ENCODE assay signal across 1 cellular context in the genomic region with DNA sequence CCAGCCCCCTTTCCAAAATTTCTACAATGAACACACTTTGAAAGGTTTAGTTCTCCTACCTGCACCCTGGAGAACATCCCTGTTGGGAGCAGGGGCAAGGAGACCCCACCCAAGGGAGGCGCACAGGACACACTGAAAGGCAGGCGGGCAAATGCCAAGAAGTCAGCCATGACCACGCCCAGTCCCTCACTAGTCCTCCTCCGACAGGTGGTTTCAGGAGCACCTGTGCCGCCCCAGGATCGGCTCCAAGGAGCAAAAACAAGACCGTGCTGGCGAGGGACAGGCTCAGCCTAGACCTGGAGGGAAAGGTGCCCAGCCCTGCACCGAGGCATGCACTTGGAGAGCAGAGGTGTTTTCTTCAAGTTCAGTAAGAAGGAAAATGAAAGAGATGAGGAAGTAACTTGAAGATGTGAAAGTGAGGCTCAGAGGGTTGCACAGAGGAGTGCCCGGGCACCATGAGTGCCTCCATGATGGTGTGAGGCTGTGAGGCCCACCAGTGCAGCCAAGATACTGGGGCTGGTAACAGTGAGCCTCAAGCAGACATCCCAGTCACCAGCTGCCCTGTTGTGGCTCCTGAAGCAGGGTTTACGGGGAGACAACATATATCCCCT.
TF ChIP-seq lines count a peak whose summit lies in the region.

No MANE protein-coding gene starts in this region.

TF ChIP-seq in K562, 482 proteins besides CTCF, POLR2A, EP300 and RAD21:
- TF ChIP-seq ZNF197 (CRISPR knock-in tag; IDR thresholded peaks at IDR 0.05; ENCODE audit: low read depth), result no peak
- TF ChIP-seq, protein P1, sequence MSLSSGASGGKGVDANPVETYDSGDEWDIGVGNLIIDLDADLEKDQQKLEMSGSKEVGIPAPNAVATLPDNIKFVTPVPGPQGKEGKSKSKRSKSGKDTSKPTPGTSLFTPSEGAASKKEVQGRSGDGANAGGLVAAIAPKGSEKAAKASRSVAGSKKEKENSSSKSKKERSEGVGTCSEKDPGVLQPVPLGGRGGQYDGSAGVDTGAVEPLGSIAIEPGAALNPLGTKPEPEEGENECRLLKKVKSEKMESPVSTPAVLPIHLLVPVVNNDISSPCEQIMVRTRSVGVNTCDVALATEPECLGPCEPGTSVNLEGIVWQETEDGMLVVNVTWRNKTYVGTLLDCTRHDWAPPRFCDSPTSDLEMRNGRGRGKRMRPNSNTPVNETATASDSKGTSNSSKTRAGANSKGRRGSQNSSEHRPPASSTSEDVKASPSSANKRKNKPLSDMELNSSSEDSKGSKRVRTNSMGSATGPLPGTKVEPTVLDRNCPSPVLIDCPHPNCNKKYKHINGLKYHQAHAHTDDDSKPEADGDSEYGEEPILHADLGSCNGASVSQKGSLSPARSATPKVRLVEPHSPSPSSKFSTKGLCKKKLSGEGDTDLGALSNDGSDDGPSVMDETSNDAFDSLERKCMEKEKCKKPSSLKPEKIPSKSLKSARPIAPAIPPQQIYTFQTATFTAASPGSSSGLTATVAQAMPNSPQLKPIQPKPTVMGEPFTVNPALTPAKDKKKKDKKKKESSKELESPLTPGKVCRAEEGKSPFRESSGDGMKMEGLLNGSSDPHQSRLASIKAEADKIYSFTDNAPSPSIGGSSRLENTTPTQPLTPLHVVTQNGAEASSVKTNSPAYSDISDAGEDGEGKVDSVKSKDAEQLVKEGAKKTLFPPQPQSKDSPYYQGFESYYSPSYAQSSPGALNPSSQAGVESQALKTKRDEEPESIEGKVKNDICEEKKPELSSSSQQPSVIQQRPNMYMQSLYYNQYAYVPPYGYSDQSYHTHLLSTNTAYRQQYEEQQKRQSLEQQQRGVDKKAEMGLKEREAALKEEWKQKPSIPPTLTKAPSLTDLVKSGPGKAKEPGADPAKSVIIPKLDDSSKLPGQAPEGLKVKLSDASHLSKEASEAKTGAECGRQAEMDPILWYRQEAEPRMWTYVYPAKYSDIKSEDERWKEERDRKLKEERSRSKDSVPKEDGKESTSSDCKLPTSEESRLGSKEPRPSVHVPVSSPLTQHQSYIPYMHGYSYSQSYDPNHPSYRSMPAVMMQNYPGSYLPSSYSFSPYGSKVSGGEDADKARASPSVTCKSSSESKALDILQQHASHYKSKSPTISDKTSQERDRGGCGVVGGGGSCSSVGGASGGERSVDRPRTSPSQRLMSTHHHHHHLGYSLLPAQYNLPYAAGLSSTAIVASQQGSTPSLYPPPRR (CRISPR knock-in tag; IDR thresholded peaks at IDR 0.05; ENCODE audit: borderline replicate concordance), result no peak
- no peak for TF ChIP-seq NR1H2 (CRISPR knock-in tag; IDR thresholded peaks at IDR 0.05)
- TF ChIP-seq ZNF143 (CRISPR knock-in tag; IDR thresholded peaks at IDR 0.05), result no peak
- TF ChIP-seq SNRNP70 (optimal IDR thresholded peaks at IDR 0.05; ENCODE audit: low read depth, low read length), result no peak
- TF ChIP-seq, protein P2, sequence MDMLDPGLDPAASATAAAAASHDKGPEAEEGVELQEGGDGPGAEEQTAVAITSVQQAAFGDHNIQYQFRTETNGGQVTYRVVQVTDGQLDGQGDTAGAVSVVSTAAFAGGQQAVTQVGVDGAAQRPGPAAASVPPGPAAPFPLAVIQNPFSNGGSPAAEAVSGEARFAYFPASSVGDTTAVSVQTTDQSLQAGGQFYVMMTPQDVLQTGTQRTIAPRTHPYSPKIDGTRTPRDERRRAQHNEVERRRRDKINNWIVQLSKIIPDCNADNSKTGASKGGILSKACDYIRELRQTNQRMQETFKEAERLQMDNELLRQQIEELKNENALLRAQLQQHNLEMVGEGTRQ (CRISPR knock-in tag; IDR thresholded peaks at IDR 0.05), result no peak
- no peak for TF ChIP-seq CHD2 (IDR thresholded peaks at IDR 0.05; ENCODE audit: low read depth, low read length)
- no peak for TF ChIP-seq POLR2G (IDR thresholded peaks at IDR 0.05; ENCODE audit: low read depth, low read length)
- no peak for TF ChIP-seq MAFK (IDR thresholded peaks at IDR 0.05; ENCODE audit: low read length)
- peak; percentile 18 for TF ChIP-seq RBM22 (IDR thresholded peaks at IDR 0.05; ENCODE audit: low read depth, low read length, poor library complexity, severe bottlenecking)
- TF ChIP-seq, protein P3, sequence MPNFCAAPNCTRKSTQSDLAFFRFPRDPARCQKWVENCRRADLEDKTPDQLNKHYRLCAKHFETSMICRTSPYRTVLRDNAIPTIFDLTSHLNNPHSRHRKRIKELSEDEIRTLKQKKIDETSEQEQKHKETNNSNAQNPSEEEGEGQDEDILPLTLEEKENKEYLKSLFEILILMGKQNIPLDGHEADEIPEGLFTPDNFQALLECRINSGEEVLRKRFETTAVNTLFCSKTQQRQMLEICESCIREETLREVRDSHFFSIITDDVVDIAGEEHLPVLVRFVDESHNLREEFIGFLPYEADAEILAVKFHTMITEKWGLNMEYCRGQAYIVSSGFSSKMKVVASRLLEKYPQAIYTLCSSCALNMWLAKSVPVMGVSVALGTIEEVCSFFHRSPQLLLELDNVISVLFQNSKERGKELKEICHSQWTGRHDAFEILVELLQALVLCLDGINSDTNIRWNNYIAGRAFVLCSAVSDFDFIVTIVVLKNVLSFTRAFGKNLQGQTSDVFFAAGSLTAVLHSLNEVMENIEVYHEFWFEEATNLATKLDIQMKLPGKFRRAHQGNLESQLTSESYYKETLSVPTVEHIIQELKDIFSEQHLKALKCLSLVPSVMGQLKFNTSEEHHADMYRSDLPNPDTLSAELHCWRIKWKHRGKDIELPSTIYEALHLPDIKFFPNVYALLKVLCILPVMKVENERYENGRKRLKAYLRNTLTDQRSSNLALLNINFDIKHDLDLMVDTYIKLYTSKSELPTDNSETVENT (CRISPR knock-in tag; IDR thresholded peaks at IDR 0.05), result 0 out of 2 replicates have a peak, but pooled peaks have one; percentile 14
- no peak for TF ChIP-seq HNRNPLL (IDR thresholded peaks at IDR 0.05; ENCODE audit: low read depth, low read length, poor library complexity, severe bottlenecking)
- no peak for TF ChIP-seq ILF3 (IDR thresholded peaks at IDR 0.05; ENCODE audit: borderline replicate concordance)
TF ChIP-seq in K562: peak in this region for 2.
